In genomic region chrX:120549483-120550452, GRCh38 we compare ENCODE assay signal across 9 cellular contexts. TPM values are rescaled to one million over a fixed set of nuclear protein-coding genes. Genes with fewer than 3 reads are reported as not detected.
DNase-seq lines count a peak whose midpoint lies in the region; ATAC-seq, FAIRE-seq and TF ChIP-seq lines count a peak whose summit lies in the region.
"Had no signal": no experiment of that assay in that cellular context is flagged by ENCODE, and none has a peak within 500 bp of the region (broad histone marks: within the 10 kb centered on the region; RNA-seq: fewer than 3 reads in every experiment).

No MANE protein-coding gene starts in this region.

- peak overlapping the region; percentile 3 for H3K27ac Mint-ChIP-seq in CD4-positive, alpha-beta T cell

- intact Hi-C loops in CD4-positive, alpha-beta T cell (cut with DNase I, micrococcal nuclease), result loop anchor here in 1 of 2 experiments (2.0 kb wide), 1 partner anchor 21 kb away; no protein-coding TSS in a partner anchor
- intact Hi-C loops in posterior cingulate gyrus (cut with DNase I) (no loop called here), posterior vena cava (cut with DNase I) (no loop called here)

- H3K4me1 ChIP-seq in mesodermal cell (ENCODE audit: control insufficient read depth, insufficient read depth, low read length, poor library complexity, severe bottlenecking), result peaks cover 11% of the 10 kb centered on the region

- H3K9me3 Mint-ChIP-seq in CD4-positive, alpha-beta T cell, result no peaks in the 10 kb centered on the region

- no peaks in the 10 kb centered on the region for H3K27me3 Mint-ChIP-seq in CD4-positive, alpha-beta T cell

- H3K27ac ChIP-seq in CD4-positive, alpha-beta T cell (ENCODE audit: low read depth, low read length), result no peak overlapping the region
- peak overlapping the region; percentile 93 for H3K27ac ChIP-seq in mesodermal cell (ENCODE audit: low read depth, low read length, severe bottlenecking)

- peaks cover 27% of the 10 kb centered on the region for H3K4me1 Mint-ChIP-seq in CD4-positive, alpha-beta T cell (ENCODE audit: low read depth)

- no peak overlapping the region for H3K4me3 Mint-ChIP-seq in CD4-positive, alpha-beta T cell

- in situ Hi-C loops in astrocyte of the cerebellum (cut with HindIII; ENCODE audit: low sequenced_read_pairs), result no loop called here

- no peak for FAIRE-seq in GM19239 (lab: Jason Lieb, UNC)

- no peaks in the 10 kb centered on the region for H3K9me3 ChIP-seq in CD4-positive, alpha-beta T cell (ENCODE audit: control insufficient read depth, low read length)
- no peaks in the 10 kb centered on the region for H3K9me3 ChIP-seq in MG63
- H3K9me3 ChIP-seq in mesodermal cell (ENCODE audit: control insufficient read depth, low read length), result no peaks in the 10 kb centered on the region

- 82 to 89% methylated on average over 7 to 8 of the region's 12 CpGs for WGBS in mesodermal cell (ENCODE audit: insufficient coverage in 2 of 2), 2 experiments

- no peak for DNase-seq in CD4-positive, alpha-beta T cell
- DNase-seq in MG63 (peak; percentile 71), astrocyte of the cerebellum (ENCODE audit: low read depth) (peak; percentile 74), posterior cingulate gyrus (no peak), posterior vena cava (ENCODE audit: low spot score) (no peak), DMS79 (lab: John Stamatoyannopoulos, UW) (no peak), GM19239 (ENCODE audit: insufficient read length, low spot score) (no peak)
- DNase-seq: NCI-H1417 had no signal

- H3K27me3 ChIP-seq in CD4-positive, alpha-beta T cell (ENCODE audit: control insufficient read depth, insufficient read depth, low read length), result no peaks in the 10 kb centered on the region
- H3K27me3 ChIP-seq in MG63, result no peaks in the 10 kb centered on the region

- no peak for TF ChIP-seq CTCF in CD4-positive, alpha-beta T cell (IDR thresholded peaks at IDR 0.05)
- TF ChIP-seq CTCF in astrocyte of the cerebellum (IDR thresholded peaks at IDR 0.05; ENCODE audit: low read depth, low read length, missing control alignments), result no peak

- H3K36me3 ChIP-seq in MG63 (peaks cover 31% of the 10 kb centered on the region), mesodermal cell (ENCODE audit: control insufficient read depth, insufficient read depth, low read length) (peaks cover 13% of the 10 kb centered on the region)

- POLR2A ChIA-PET in CD4-positive, alpha-beta T cell (lab: Charles Lee), result interaction anchor here (1.0 kb wide), 1 partner anchor 10 kb away, joined by 3 read pairs; no protein-coding TSS in a partner anchor

- CTCF ChIA-PET in CD4-positive, alpha-beta T cell (lab: Charles Lee), result interaction anchor here (1.0 kb wide), 1 partner anchor 12 kb away, joined by 3 read pairs; no protein-coding TSS in a partner anchor

- peaks cover 55% of the 10 kb centered on the region for H3K36me3 Mint-ChIP-seq in CD4-positive, alpha-beta T cell (ENCODE audit: low read depth)

- ATAC-seq in CD4-positive, alpha-beta T cell (ENCODE audit: poor library complexity), result no peak

- H3K4me3 ChIP-seq in MG63, result no peak overlapping the region
- no peak overlapping the region for H3K4me3 ChIP-seq in astrocyte of the cerebellum (ENCODE audit: low read depth, low read length)
- no peak overlapping the region for H3K4me3 ChIP-seq in mesodermal cell (ENCODE audit: extremely low read depth, insufficient read depth, low read length, poor library complexity, severe bottlenecking)

RNA-seq across cellular contexts. Expression of gene CUL4B, which starts 11.0 kb away (rescaled TPM):
- 10 to 100 TPM; 32.1 to 34.1 TPM for total RNA-seq in CD4-positive, alpha-beta T cell
- 19.0 and 22.3 TPM in 2 replicates for total RNA-seq in MG63 (2014; rRNA removed; shearing (Covaris generic); ENCODE audit: low replicate concordance)
- 47.5 TPM for polyA plus RNA-seq in mesodermal cell (2013, experiment 1 of 2)
- 53.9 TPM for polyA plus RNA-seq in mesodermal cell (2013, experiment 2 of 2)
- 10 to 100 TPM; 52.7 to 56.5 TPM for total RNA-seq in posterior vena cava

RNA-seq across cellular contexts. Expression of gene MCTS1, which starts 54.1 kb away (rescaled TPM):
- total RNA-seq in CD4-positive, alpha-beta T cell, result 10 to 100 TPM; 10.1 to 10.9 TPM
- 130 and 189 TPM in 2 replicates for total RNA-seq in MG63 (2014; rRNA removed; shearing (Covaris generic); ENCODE audit: low replicate concordance)
- 54.0 TPM for polyA plus RNA-seq in mesodermal cell (2013, experiment 1 of 2)
- polyA plus RNA-seq in mesodermal cell (2013, experiment 2 of 2), result 67.7 TPM
- 10 to 100 TPM; 24.2 to 32.0 TPM for total RNA-seq in posterior vena cava

Comparison
In these comparisons a context has a peak if more than half of its experiments do, and no peak if none do; other contexts are left out.
1. DNase-seq: peak in MG63 (single experiment) and astrocyte of the cerebellum (single experiment); none in CD4-positive, alpha-beta T cell (0 of 10), posterior cingulate gyrus (0 of 10), posterior vena cava (single experiment), DMS79 (single experiment) and GM19239 (single experiment).